1 cellular context compared by ENCODE assay signal in genomic region chr17:43778337-43779144, GRCh38.
A peak's percentile ranks its signal among the peaks of the same experiment; 100 is the strongest.
TF ChIP-seq lines count a peak whose summit lies in the region.

Gene DUSP3 (minus strand): TSS chr17:43778977. CDS start chr17:43778924, 53 bp downstream.

TF ChIP-seq in K562, 482 proteins besides CTCF, POLR2A, EP300 and RAD21 (continued from another document):
- TF ChIP-seq BRF1 (IDR thresholded peaks at IDR 0.05; ENCODE audit: borderline replicate concordance, extremely low read depth, insufficient read length) (no peak), TBP (optimal IDR thresholded peaks at IDR 0.05; ENCODE audit: low read depth, low read length) (peak; percentile 64), ZNF174 (CRISPR knock-in tag; IDR thresholded peaks at IDR 0.05) (no peak), SRSF7 (optimal IDR thresholded peaks at IDR 0.05; ENCODE audit: low read depth, low read length) (no peak), GTF2F1 (IDR thresholded peaks at IDR 0.05; ENCODE audit: low read depth, low read length) (no peak), BRD4 (IDR thresholded peaks at IDR 0.05) (no peak), REST (CRISPR knock-in tag; IDR thresholded peaks at IDR 0.05; ENCODE audit: low read depth) (no peak), GATAD2A (IDR thresholded peaks at IDR 0.05) (no peak), FOXJ2 (tag; IDR thresholded peaks at IDR 0.05) (peak; percentile 64; the same call in 1 of the 2 replicates), YBX1 (IDR thresholded peaks at IDR 0.05) (no peak), SNRNP70 (optimal IDR thresholded peaks at IDR 0.05; ENCODE audit: low read depth, low read length) (no peak), RBM39 (optimal IDR thresholded peaks at IDR 0.05; ENCODE audit: low read depth, low read length) (no peak), ZNF695 (CRISPR knock-in tag; IDR thresholded peaks at IDR 0.05) (no peak), BHLHE40 (IDR thresholded peaks at IDR 0.05; ENCODE audit: low read length) (peak; percentile 75), FOXK1 (CRISPR knock-in tag; IDR thresholded peaks at IDR 0.05; ENCODE audit: borderline replicate concordance) (no peak), CXXC5 (CRISPR knock-in tag; IDR thresholded peaks at IDR 0.05) (peak; percentile 80), CREB1 (IDR thresholded peaks at IDR 0.05) (peak; percentile 75), CREB1 (CRISPR knock-in tag; IDR thresholded peaks at IDR 0.05) (peak; percentile 78), PATZ1 (CRISPR knock-in tag; IDR thresholded peaks at IDR 0.05; ENCODE audit: borderline replicate concordance) (no peak), ASH1L (IDR thresholded peaks at IDR 0.05; ENCODE audit: borderline replicate concordance, low read depth, partially characterized antibody) (no peak), CBX3 (IDR thresholded peaks at IDR 0.05; ENCODE audit: borderline replicate concordance in 1 of 2, low read length in 2 of 2) (no peak), BRCA1 (IDR thresholded peaks at IDR 0.05) (no peak), BRCA1 (CRISPR knock-in tag; IDR thresholded peaks at IDR 0.05) (no peak), ZKSCAN8 (CRISPR knock-in tag; IDR thresholded peaks at IDR 0.05) (no peak), CHCHD3 (CRISPR knock-in tag; IDR thresholded peaks at IDR 0.05) (no peak), FOXA1 (IDR thresholded peaks at IDR 0.05; ENCODE audit: borderline replicate concordance) (no peak), RHOXF2B (CRISPR knock-in tag; conservative IDR thresholded peaks at IDR 0.05) (no peak), ZC3H4 (CRISPR knock-in tag; IDR thresholded peaks at IDR 0.05; ENCODE audit: borderline replicate concordance) (peak; percentile 80; the same call in 1 of the 2 replicates), SRSF1 (IDR thresholded peaks at IDR 0.05; ENCODE audit: low read depth, low read length) (no peak)
- TF ChIP-seq, protein P1, sequence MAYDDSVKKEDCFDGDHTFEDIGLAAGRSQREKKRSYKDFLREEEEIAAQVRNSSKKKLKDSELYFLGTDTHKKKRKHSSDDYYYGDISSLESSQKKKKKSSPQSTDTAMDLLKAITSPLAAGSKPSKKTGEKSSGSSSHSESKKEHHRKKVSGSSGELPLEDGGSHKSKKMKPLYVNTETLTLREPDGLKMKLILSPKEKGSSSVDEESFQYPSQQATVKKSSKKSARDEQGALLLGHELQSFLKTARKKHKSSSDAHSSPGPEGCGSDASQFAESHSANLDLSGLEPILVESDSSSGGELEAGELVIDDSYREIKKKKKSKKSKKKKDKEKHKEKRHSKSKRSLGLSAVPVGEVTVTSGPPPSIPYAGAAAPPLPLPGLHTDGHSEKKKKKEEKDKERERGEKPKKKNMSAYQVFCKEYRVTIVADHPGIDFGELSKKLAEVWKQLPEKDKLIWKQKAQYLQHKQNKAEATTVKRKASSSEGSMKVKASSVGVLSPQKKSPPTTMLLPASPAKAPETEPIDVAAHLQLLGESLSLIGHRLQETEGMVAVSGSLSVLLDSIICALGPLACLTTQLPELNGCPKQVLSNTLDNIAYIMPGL (CRISPR knock-in tag; IDR thresholded peaks at IDR 0.05), result no peak
- TF ChIP-seq, protein P2, sequence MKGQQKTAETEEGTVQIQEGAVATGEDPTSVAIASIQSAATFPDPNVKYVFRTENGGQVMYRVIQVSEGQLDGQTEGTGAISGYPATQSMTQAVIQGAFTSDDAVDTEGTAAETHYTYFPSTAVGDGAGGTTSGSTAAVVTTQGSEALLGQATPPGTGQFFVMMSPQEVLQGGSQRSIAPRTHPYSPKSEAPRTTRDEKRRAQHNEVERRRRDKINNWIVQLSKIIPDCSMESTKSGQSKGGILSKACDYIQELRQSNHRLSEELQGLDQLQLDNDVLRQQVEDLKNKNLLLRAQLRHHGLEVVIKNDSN (CRISPR knock-in tag; IDR thresholded peaks at IDR 0.05), result peak; percentile 92
- TF ChIP-seq, protein P3, sequence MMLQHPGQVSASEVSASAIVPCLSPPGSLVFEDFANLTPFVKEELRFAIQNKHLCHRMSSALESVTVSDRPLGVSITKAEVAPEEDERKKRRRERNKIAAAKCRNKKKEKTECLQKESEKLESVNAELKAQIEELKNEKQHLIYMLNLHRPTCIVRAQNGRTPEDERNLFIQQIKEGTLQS (IDR thresholded peaks at IDR 0.05), result peak; percentile 85
- TF ChIP-seq, protein P3 (CRISPR knock-in tag; conservative IDR thresholded peaks at IDR 0.05), result no peak; the same call in 1 of the 2 replicates
- TF ChIP-seq, protein P4, sequence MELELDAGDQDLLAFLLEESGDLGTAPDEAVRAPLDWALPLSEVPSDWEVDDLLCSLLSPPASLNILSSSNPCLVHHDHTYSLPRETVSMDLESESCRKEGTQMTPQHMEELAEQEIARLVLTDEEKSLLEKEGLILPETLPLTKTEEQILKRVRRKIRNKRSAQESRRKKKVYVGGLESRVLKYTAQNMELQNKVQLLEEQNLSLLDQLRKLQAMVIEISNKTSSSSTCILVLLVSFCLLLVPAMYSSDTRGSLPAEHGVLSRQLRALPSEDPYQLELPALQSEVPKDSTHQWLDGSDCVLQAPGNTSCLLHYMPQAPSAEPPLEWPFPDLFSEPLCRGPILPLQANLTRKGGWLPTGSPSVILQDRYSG (tag; conservative IDR thresholded peaks at IDR 0.05; ENCODE audit: low read depth), result no peak
TF ChIP-seq in K562: peak in this region for 95.
